Comparison of ENCODE assay signal across 1 cellular context in genomic region chr2:55282110-55282917, GRCh38.
TF ChIP-seq lines count a peak whose summit lies in the region.

No MANE protein-coding gene starts in this region.

TF ChIP-seq in SK-N-SH, 30 proteins besides CTCF, POLR2A, EP300 and RAD21 (continued from another document):
- TF ChIP-seq REST (IDR thresholded peaks at IDR 0.05; ENCODE audit: low read depth, low read length) (no peak), GABPA (IDR thresholded peaks at IDR 0.05; ENCODE audit: low read depth) (no peak), USF2 (IDR thresholded peaks at IDR 0.05; ENCODE audit: borderline replicate concordance, low read depth, low read length) (no peak), RXRA (IDR thresholded peaks at IDR 0.05; ENCODE audit: borderline replicate concordance, low read depth) (no peak)
